1 cellular context compared by ENCODE assay signal in the genomic region with DNA sequence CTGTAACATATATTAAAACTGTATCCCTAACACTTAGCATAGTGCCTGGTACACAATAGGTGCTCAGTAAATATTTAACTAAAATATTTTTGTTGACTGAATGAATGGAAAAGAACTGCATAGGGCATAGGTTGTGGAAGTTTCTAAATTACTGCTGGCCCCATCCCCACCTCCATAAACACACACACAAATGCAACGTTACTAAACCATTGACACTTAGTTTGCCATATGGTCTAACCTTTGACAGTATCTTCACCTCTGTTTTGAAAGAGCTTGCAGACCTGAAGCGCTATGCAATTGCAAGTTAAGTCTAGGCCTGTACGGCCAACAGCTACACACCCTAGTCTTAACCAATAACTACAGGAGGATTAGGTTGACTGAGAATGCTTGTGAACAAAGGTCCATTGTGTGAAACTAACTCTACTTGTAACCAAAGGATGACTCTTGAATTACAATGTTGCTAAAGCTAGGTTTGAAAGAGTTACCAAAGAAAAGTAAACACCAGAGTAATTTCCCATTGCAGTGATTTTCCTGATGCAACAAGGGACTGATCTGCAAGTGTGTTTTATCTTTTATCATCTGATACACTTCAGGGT.
TF ChIP-seq lines count a peak whose summit lies in the region.

No MANE protein-coding gene starts in this region.

TF ChIP-seq in IMR-90, 13 proteins besides CTCF, POLR2A, EP300 and RAD21 (continued from another document):
- no peak for TF ChIP-seq CEBPB (IDR thresholded peaks at IDR 0.05; ENCODE audit: low read depth, low read length)
- no peak for TF ChIP-seq BHLHE40 (IDR thresholded peaks at IDR 0.05; ENCODE audit: low read depth, low read length)
- no peak for TF ChIP-seq MAFK (IDR thresholded peaks at IDR 0.05; ENCODE audit: low read depth, low read length)
- TF ChIP-seq, protein P1, sequence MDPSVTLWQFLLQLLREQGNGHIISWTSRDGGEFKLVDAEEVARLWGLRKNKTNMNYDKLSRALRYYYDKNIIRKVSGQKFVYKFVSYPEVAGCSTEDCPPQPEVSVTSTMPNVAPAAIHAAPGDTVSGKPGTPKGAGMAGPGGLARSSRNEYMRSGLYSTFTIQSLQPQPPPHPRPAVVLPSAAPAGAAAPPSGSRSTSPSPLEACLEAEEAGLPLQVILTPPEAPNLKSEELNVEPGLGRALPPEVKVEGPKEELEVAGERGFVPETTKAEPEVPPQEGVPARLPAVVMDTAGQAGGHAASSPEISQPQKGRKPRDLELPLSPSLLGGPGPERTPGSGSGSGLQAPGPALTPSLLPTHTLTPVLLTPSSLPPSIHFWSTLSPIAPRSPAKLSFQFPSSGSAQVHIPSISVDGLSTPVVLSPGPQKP (IDR thresholded peaks at IDR 0.05; ENCODE audit: borderline replicate concordance, low read depth, low read length): no peak
- TF ChIP-seq NFE2L2 (IDR thresholded peaks at IDR 0.05; ENCODE audit: low read depth, low read length): no peak
- no peak for TF ChIP-seq RFX5 (IDR thresholded peaks at IDR 0.05; ENCODE audit: low read depth, low read length)
